Comparison of ENCODE assay signal across 8 cellular contexts in genomic region chr17:76240461-76241204, GRCh38. TPM values are rescaled to one million over a fixed set of nuclear protein-coding genes. Genes with fewer than 3 reads are reported as not detected.
DNase-seq lines count a peak whose midpoint lies in the region; ATAC-seq and TF ChIP-seq lines count a peak whose summit lies in the region.

Gene RNF157, minus strand, starts transcription at chr17:76240493. Its CDS starts 253 bp downstream, at chr17:76240240.

- peaks cover 24% of the 10 kb centered on the region for H3K4me1 Mint-ChIP-seq in mesothelial cell of epicardium

- peaks cover 57% of the 10 kb centered on the region for H3K27me3 Mint-ChIP-seq in mesothelial cell of epicardium (ENCODE audit: low read depth)

- no peaks in the 10 kb centered on the region for H3K9me3 Mint-ChIP-seq in mesothelial cell of epicardium

- DNase-seq in GDM1 (lab: John Stamatoyannopoulos, UW) (peak; percentile 34), NCI-H2227 treated with DMSO at 0.1 percent for 48 hours (lab: John Stamatoyannopoulos, UW) (peak; percentile 43), epidermal melanocyte (ENCODE audit: insufficient read length, low spot score) (peak; percentile 69), mesothelial cell of epicardium (ENCODE audit: low spot score in 2 of 2, unreplicated experiment in 2 of 2) (peak; percentile 33 to 57)
- peak; percentile 77 for DNase-seq in activated CD8-positive, alpha-beta memory T cell treated with anti-CD3 and anti-CD28 coated beads, Interleukin-2, amount 50 U/mL, for 48 hours
- DNase-seq in stimulated activated naive CD4-positive, alpha-beta T cell treated with Interleukin-2 at 50 U/mL for 16 hours (lab: John Stamatoyannopoulos, UW): peak; percentile 50

- peak; percentile 63 for ATAC-seq in HG02610 (IDR thresholded peaks at IDR 0.05; ENCODE audit: unreplicated experiment)
- ATAC-seq in GM18870 (IDR thresholded peaks at IDR 0.05; ENCODE audit: unreplicated experiment): no peak

- H3K4me3 Mint-ChIP-seq in mesothelial cell of epicardium: peak within 1 kb of the TSS; percentile 77

- H3K36me3 Mint-ChIP-seq in mesothelial cell of epicardium: no peaks in the 10 kb centered on the region

- TF ChIP-seq CTCF in mesothelial cell of epicardium (IDR thresholded peaks at IDR 0.05; ENCODE audit: unreplicated experiment): no peak

- H3K27ac Mint-ChIP-seq in mesothelial cell of epicardium: peak within 1 kb of the TSS; percentile 74

RNA-seq across cellular contexts. Expression of gene RNF157, which starts in this region (rescaled TPM):
- 6.8 to 8.0 TPM (median 7.8 TPM) in 3 replicates for total RNA-seq in mesothelial cell of epicardium
